ENCODE assay signal across 8 cellular contexts in the genomic region with DNA sequence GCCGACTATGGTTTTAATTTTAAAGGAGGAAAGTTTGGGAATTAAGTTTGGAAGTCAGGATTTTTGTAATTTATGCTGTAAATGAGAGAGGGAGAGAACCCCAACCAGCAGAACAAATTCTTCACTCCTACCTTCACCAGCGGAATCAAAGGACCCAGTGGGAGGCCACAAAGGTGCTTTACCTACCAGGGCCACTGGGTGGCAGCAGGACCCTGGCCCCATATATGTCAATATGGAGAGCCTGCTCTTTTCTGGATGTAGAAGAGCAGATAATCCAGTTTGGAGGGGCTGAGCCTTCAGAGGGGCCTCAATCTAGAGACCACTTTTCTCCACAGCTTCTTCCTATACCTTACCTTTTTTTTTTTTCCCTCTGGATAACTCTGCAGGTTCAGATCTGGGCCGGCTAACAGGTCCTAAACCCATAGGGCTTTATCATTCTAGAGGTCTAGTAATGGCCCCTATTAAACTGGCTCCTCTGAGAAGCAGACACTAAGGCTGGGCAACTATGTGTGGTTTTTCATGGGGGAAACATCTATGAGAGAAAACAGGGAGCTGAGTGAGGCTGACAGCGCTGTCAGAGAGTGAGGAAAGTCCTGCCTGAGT. TPM values are rescaled to one million over a fixed set of nuclear protein-coding genes. Genes with fewer than 3 reads are reported as not detected.
DNase-seq lines count a peak whose midpoint lies in the region; ATAC-seq and TF ChIP-seq lines count a peak whose summit lies in the region.

No MANE protein-coding gene starts in this region.

- H2AFZ ChIP-seq in fibroblast of lung (ENCODE audit: low read length) = no peak overlapping the region

- H3K9ac ChIP-seq in fibroblast of lung (ENCODE audit: insufficient read depth, low read length) = no peak overlapping the region

- no peak for ATAC-seq in HG03097 (IDR thresholded peaks at IDR 0.05; ENCODE audit: low FRiP score, unreplicated experiment)

- no peak for TF ChIP-seq POLR2A in Peyer's patch (IDR thresholded peaks at IDR 0.05)
- no peak for TF ChIP-seq POLR2A in testis (IDR thresholded peaks at IDR 0.05)

- no peaks in the 10 kb centered on the region for H3K36me3 ChIP-seq in Peyer's patch
- no peaks in the 10 kb centered on the region for H3K36me3 ChIP-seq in fibroblast of lung (ENCODE audit: control insufficient read depth, insufficient read depth, low read length)
- H3K36me3 ChIP-seq in testis (ENCODE audit: low read depth, missing control alignments) = no peaks in the 10 kb centered on the region

- WGBS in testis, 2 donors = 70 to 72% methylated on average over 4 of the region's 4 CpGs

- peak overlapping the region in 1 of 4 donors; percentile 5 for H3K27ac ChIP-seq in Peyer's patch
- no peak overlapping the region for H3K27ac ChIP-seq in fibroblast of lung (ENCODE audit: insufficient read depth, low read length)
- H3K27ac ChIP-seq in testis = no peak overlapping the region

- intact Hi-C loops in testis (cut with DNase I; ENCODE audit: low total_unique reads) = no loop called here

- H3K4me2 ChIP-seq in fibroblast of lung (ENCODE audit: extremely low read depth, insufficient read depth, low read length) = no peak overlapping the region

- DNase-seq in GM03348 (ENCODE audit: low spot score) (peak; percentile 84), HPDE6-E6E7 (ENCODE audit: extremely low spot score) (peak; percentile 75), Peyer's patch (peak; percentile 69 to 91 (median 81)), fibroblast of lung (ENCODE audit: low read depth in 2 of 2) (peak; percentile 20 to 58), nucleus accumbens (lab: John Stamatoyannopoulos, UW) (peak in 49 of 56 donors; percentile 3 to 90 (median 55)), testis (peak; percentile 85)
- DNase-seq in activated T-cell treated with anti-CD3 and anti-CD28 coated beads, Interleukin-2, amount 50 U/mL, for 48 hours = peak; percentile 89 to 91

- TF ChIP-seq CTCF in Peyer's patch (IDR thresholded peaks at IDR 0.05) (peak; percentile 80 to 95 (median 92)), fibroblast of lung (conservative IDR thresholded peaks at IDR 0.05 in 1 of 2, IDR thresholded peaks at IDR 0.05 in 1 of 2; ENCODE audit: low read depth in 1 of 2, low read length in 2 of 2) (peak; percentile 95 to 97), testis (IDR thresholded peaks at IDR 0.05) (peak; percentile 76 to 87 (median 78))

- no peaks in the 10 kb centered on the region for H4K20me1 ChIP-seq in fibroblast of lung (ENCODE audit: control insufficient read depth, extremely low read depth, insufficient read depth, low read length)

- H3K4me3 ChIP-seq in Peyer's patch (no peak overlapping the region), fibroblast of lung (replicated peaks in 1 of 4; ENCODE audit: control extremely low read depth in 1 of 4, insufficient read depth in 1 of 4, low read depth in 3 of 4, low read length in 4 of 4) (no peak overlapping the region), testis (no peak overlapping the region)

- H3K27me3 ChIP-seq in Peyer's patch (no peaks in the 10 kb centered on the region), fibroblast of lung (ENCODE audit: control insufficient read depth, insufficient read depth, low read length) (peaks cover 7% of the 10 kb centered on the region), testis (no peaks in the 10 kb centered on the region)

- peaks cover 0 to 12% (median 2%) of the 10 kb centered on the region in 4 donors for H3K4me1 ChIP-seq in Peyer's patch
- no peaks in the 10 kb centered on the region for H3K4me1 ChIP-seq in fibroblast of lung (ENCODE audit: control insufficient read depth, extremely low read depth, insufficient read depth, low read length)
- H3K4me1 ChIP-seq in testis = no peaks in the 10 kb centered on the region

- H3K79me2 ChIP-seq in fibroblast of lung (ENCODE audit: control insufficient read depth, insufficient read depth, low read length) = no peaks in the 10 kb centered on the region

- H3K9me3 ChIP-seq in Peyer's patch = no peaks in the 10 kb centered on the region
- no peaks in the 10 kb centered on the region for H3K9me3 ChIP-seq in fibroblast of lung (ENCODE audit: control insufficient read depth, insufficient read depth, low read depth, low read length)
- H3K9me3 ChIP-seq in testis = no peaks in the 10 kb centered on the region

RNA-seq across cellular contexts. Expression of gene SCD, which starts 8.5 kb away (rescaled TPM):
- 10 to 100 TPM in 3 of 4 donors, 1 to 10 TPM in 1; 7.8 to 69.9 (median 34.2) TPM for total RNA-seq in Peyer's patch
- 367 and 537 TPM in 2 replicates for total RNA-seq in fibroblast of lung
- 548 and 754 TPM in 2 replicates for polyA plus RNA-seq in fibroblast of lung
- 398 and 550 TPM in 2 replicates for polyA plus RNA-seq in fibroblast of lung (2012)
- polyA minus RNA-seq in fibroblast of lung (ENCODE audit: low replicate concordance) = 625 and 720 TPM in 2 replicates
- total RNA-seq in testis = 100 to 1,000 TPM; 147 to 196 TPM
- 121 TPM for polyA plus RNA-seq in testis (ENCODE audit: insufficient read depth, low read depth, low replicate concordance)

RNA-seq across cellular contexts. Expression of gene PKD2L1, which starts 8.5 kb away (rescaled TPM):
- total RNA-seq in Peyer's patch = not detected
- total RNA-seq in fibroblast of lung = not detected in 2 replicates
- polyA plus RNA-seq in fibroblast of lung = not detected in 2 replicates
- polyA plus RNA-seq in fibroblast of lung (2012) = not detected in 2 replicates
- not detected in 2 replicates for polyA minus RNA-seq in fibroblast of lung (ENCODE audit: low replicate concordance)
- 1 to 10 TPM in 1 of 2 donors, under 1 TPM in 1; 0.99 to 1.6 TPM for total RNA-seq in testis
- polyA plus RNA-seq in testis (ENCODE audit: insufficient read depth, low read depth, low replicate concordance) = 4.7 TPM

RNA-seq across cellular contexts. Expression of gene BLOC1S2, which starts 52.1 kb away (rescaled TPM):
- total RNA-seq in Peyer's patch = 10 to 100 TPM in 3 of 4 donors, 1 to 10 TPM in 1; 7.5 to 17.9 (median 14.9) TPM
- 59.1 and 88.8 TPM in 2 replicates for total RNA-seq in fibroblast of lung
- 48.1 and 49.4 TPM in 2 replicates for polyA plus RNA-seq in fibroblast of lung
- 47.2 and 53.1 TPM in 2 replicates for polyA plus RNA-seq in fibroblast of lung (2012)
- 2.8 and 4.4 TPM in 2 replicates for polyA minus RNA-seq in fibroblast of lung (ENCODE audit: low replicate concordance)
- 10 to 100 TPM; 23.3 to 35.5 TPM for total RNA-seq in testis
- 49.2 TPM for polyA plus RNA-seq in testis (ENCODE audit: insufficient read depth, low read depth, low replicate concordance)

Comparison
In these comparisons a context has a peak if more than half of its experiments do, and no peak if none do; other contexts are left out.
1. DNase-seq: peak in every context shown above with its lines; median percentile 90 in activated T-cell treated with anti-CD3 and anti-CD28 coated beads, Interleukin-2, amount 50 U/mL, for 48 hours; 85 in testis; 84 in GM03348; 81 in Peyer's patch; 75 in HPDE6-E6E7; 55 in nucleus accumbens; 39 in fibroblast of lung.